ENCODE assay signal across 17 cellular contexts in genomic region chr2:45180784-45181183, GRCh38.
A peak's percentile ranks its signal among the peaks of the same experiment; 100 is the strongest.
DNase-seq lines count a peak whose midpoint lies in the region; TF ChIP-seq lines count a peak whose summit lies in the region.
"Had no signal": no experiment of that assay in that cellular context is flagged by ENCODE, and none has a peak within 500 bp of the region (broad histone marks: within the 10 kb centered on the region; RNA-seq: fewer than 3 reads in every experiment).

No MANE protein-coding gene starts in this region.

- no peaks in the 10 kb centered on the region for H3K9me3 ChIP-seq in breast epithelium
- no peaks in the 10 kb centered on the region for H3K9me3 ChIP-seq in adipocyte (ENCODE audit: control insufficient read depth, low read length)
- H3K9me3 ChIP-seq: SJSA1 had no signal

- intact Hi-C loops in MCF 10A (cut with micrococcal nuclease) (no loop called here), breast epithelium (cut with DNase I; ENCODE audit: low total_unique reads) (loop anchor here (5.0 kb wide), 1 partner anchor 203 kb away; no protein-coding TSS in a partner anchor)
- intact Hi-C loops in activated CD4-positive, alpha-beta memory T cell treated with anti-CD3 and anti-CD28 coated beads for 36 hours (cut with micrococcal nuclease), result no loop called here

- no peaks in the 10 kb centered on the region for H3K4me1 ChIP-seq in breast epithelium
- peaks cover 65% of the 10 kb centered on the region for H3K4me1 ChIP-seq in adipocyte (ENCODE audit: control insufficient read depth, insufficient read depth, low read length)

- no peak overlapping the region for H3K4me3 Mint-ChIP-seq in MCF 10A (ENCODE audit: unreplicated experiment)
- no peak overlapping the region for H3K4me3 Mint-ChIP-seq in activated CD4-positive, alpha-beta memory T cell treated with anti-CD3 and anti-CD28 coated beads for 36 hours
- H3K4me3 Mint-ChIP-seq: CD4-positive, alpha-beta memory T cell had no signal

- peak; percentile 28 for DNase-seq in MCF 10A (ENCODE audit: unreplicated experiment)
- no peak for DNase-seq in breast epithelium (ENCODE audit: low spot score in 2 of 2)
- DNase-seq in adipocyte (ENCODE audit: low read depth), result no peak
- DNase-seq in fibroblast of the aortic adventitia (ENCODE audit: low read depth), result peak; percentile 77
- no peak for DNase-seq in activated CD4-positive, alpha-beta memory T cell treated with anti-CD3 and anti-CD28 coated beads for 36 hours
- DNase-seq in Kasumi-1 (lab: John Stamatoyannopoulos, UW), result no peak
- no peak for DNase-seq in NCI-H2196 treated with DMSO at 0.1 percent for 48 hours (lab: John Stamatoyannopoulos, UW; ENCODE audit: unreplicated experiment)
- DNase-seq: CD4-positive, alpha-beta memory T cell; GOT3; NCI-H1105 treated with DMSO at 0.1 percent for 48 hours; NCI-H1694; NCI-H2081 treated with DMSO at 0.1 percent for 48 hours; NCI-H2227 treated with DMSO at 0.1 percent for 48 hours; NCI-H510A treated with DMSO at 0.1 percent for 48 hours; NCI-H82; SW 1271 had no signal

- POLR2A ChIA-PET in MCF 10A (lab: Yijun Ruan, JAX), result interaction anchor here (1.0 kb wide), 1 partner anchor 12 kb away, joined by 3 read pairs; no protein-coding TSS in a partner anchor
- POLR2A ChIA-PET in activated CD4-positive, alpha-beta memory T cell treated with anti-CD3 and anti-CD28 coated beads for 36 hours (lab: Charles Lee), result no interaction called here

- no peaks in the 10 kb centered on the region for H3K36me3 ChIP-seq in breast epithelium
- no peaks in the 10 kb centered on the region for H3K36me3 ChIP-seq in adipocyte (ENCODE audit: control insufficient read depth, insufficient read depth, low read length, severe bottlenecking)
- H3K36me3 ChIP-seq: SJSA1 had no signal

- H3K27me3 ChIP-seq in breast epithelium (no peaks in the 10 kb centered on the region), adipocyte (replicated peaks; ENCODE audit: control insufficient read depth, insufficient read depth, low read length) (no peaks in the 10 kb centered on the region)
- H3K27me3 ChIP-seq: SJSA1 had no signal

- BruUV-seq in MCF 10A (replicated peaks; lab: Mats Ljungman, UMichigan), result no TSS peak

- H3K9me3 Mint-ChIP-seq in MCF 10A (ENCODE audit: unreplicated experiment), result no peaks in the 10 kb centered on the region
- H3K9me3 Mint-ChIP-seq in activated CD4-positive, alpha-beta memory T cell treated with anti-CD3 and anti-CD28 coated beads for 36 hours, result no peaks in the 10 kb centered on the region
- H3K9me3 Mint-ChIP-seq: CD4-positive, alpha-beta memory T cell had no signal

- H3K4me3 ChIP-seq in breast epithelium (no peak overlapping the region), adipocyte (ENCODE audit: low read length) (no peak overlapping the region), fibroblast of the aortic adventitia (ENCODE audit: low read depth, low read length) (no peak overlapping the region)
- H3K4me3 ChIP-seq: SJSA1 had no signal

- peaks cover 69% of the 10 kb centered on the region for H3K4me1 Mint-ChIP-seq in MCF 10A (ENCODE audit: insufficient read depth, unreplicated experiment)
- H3K4me1 Mint-ChIP-seq in activated CD4-positive, alpha-beta memory T cell treated with anti-CD3 and anti-CD28 coated beads for 36 hours (ENCODE audit: low read depth), result no peaks in the 10 kb centered on the region
- H3K4me1 Mint-ChIP-seq: CD4-positive, alpha-beta memory T cell had no signal

- H3K9ac ChIP-seq in adipocyte (ENCODE audit: low read length), result peak overlapping the region; percentile 5

- CTCF ChIA-PET in MCF 10A (lab: Yijun Ruan, JAX), result interaction anchor here (1.1 kb wide), 1 partner anchor 13 kb away, joined by 11 read pairs; no protein-coding TSS in a partner anchor
- CTCF ChIA-PET in activated CD4-positive, alpha-beta memory T cell treated with anti-CD3 and anti-CD28 coated beads for 36 hours (lab: Charles Lee), result no interaction called here

- no peak overlapping the region for H3K27ac Mint-ChIP-seq in MCF 10A (ENCODE audit: low read depth, unreplicated experiment)
- H3K27ac Mint-ChIP-seq in activated CD4-positive, alpha-beta memory T cell treated with anti-CD3 and anti-CD28 coated beads for 36 hours, result no peak overlapping the region
- H3K27ac Mint-ChIP-seq: CD4-positive, alpha-beta memory T cell had no signal

- no peak for TF ChIP-seq CTCF in MCF 10A (IDR thresholded peaks at IDR 0.05; ENCODE audit: unreplicated experiment)
- no peak for TF ChIP-seq CTCF in breast epithelium (IDR thresholded peaks at IDR 0.05)
- no peak for TF ChIP-seq CTCF in fibroblast of the aortic adventitia (IDR thresholded peaks at IDR 0.05; ENCODE audit: insufficient read depth, low read length)

- H3K27me3 Mint-ChIP-seq in MCF 10A (ENCODE audit: insufficient read depth, unreplicated experiment), result no peaks in the 10 kb centered on the region
- H3K27me3 Mint-ChIP-seq in activated CD4-positive, alpha-beta memory T cell treated with anti-CD3 and anti-CD28 coated beads for 36 hours, result peaks cover 19% of the 10 kb centered on the region

- no peak overlapping the region for H3K27ac ChIP-seq in breast epithelium
- H3K27ac ChIP-seq: SJSA1 had no signal

- TF ChIP-seq POLR2A in breast epithelium (IDR thresholded peaks at IDR 0.05), result no peak

- peaks cover 8% of the 10 kb centered on the region for H3K36me3 Mint-ChIP-seq in MCF 10A (ENCODE audit: insufficient read depth, unreplicated experiment)
- no peaks in the 10 kb centered on the region for H3K36me3 Mint-ChIP-seq in activated CD4-positive, alpha-beta memory T cell treated with anti-CD3 and anti-CD28 coated beads for 36 hours
- H3K36me3 Mint-ChIP-seq: CD4-positive, alpha-beta memory T cell had no signal

Comparison
In these comparisons a context has a peak if more than half of its experiments do, and no peak if none do; other contexts are left out.
1. DNase-seq: peak in MCF 10A (single experiment) and fibroblast of the aortic adventitia (single experiment); none in breast epithelium (0 of 2), adipocyte (single experiment), activated CD4-positive, alpha-beta memory T cell treated with anti-CD3 and anti-CD28 coated beads for 36 hours (single experiment), Kasumi-1 (0 of 2) and NCI-H2196 treated with DMSO at 0.1 percent for 48 hours (single experiment).